ENCODE assay signal across 7 cellular contexts in the genomic region with DNA sequence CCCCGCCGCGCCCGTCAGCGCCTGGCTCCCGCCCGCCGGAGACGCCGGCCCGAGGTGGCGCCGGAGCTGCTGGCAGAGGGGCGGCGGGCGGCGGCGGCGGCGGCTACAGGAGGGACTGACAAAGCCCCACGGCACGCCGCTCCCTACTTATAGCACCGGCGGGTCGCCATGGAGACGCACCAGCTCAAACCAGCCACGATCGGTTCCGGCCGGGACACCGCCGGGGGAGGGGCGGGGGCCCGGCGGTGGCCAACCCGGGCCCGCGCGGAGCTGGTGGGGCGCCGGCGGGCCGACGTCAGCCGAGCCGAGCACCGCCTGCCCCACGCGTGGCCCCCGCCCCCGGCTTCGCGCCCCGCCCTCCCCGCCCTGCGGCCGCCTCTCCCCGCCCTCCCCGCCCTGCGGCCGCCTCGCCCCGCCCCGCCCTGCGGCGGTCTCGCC. TPM values are rescaled to one million over a fixed set of nuclear protein-coding genes. Genes with fewer than 3 reads are reported as not detected.
DNase-seq lines count a peak whose midpoint lies in the region; ATAC-seq and TF ChIP-seq lines count a peak whose summit lies in the region.

A gene (minus strand): TSS at position 120 of the 438 bp plus-strand sequence. CDS start 3,295 bp downstream, outside the sequence.

- ATAC-seq in GM18517 (IDR thresholded peaks at IDR 0.05; ENCODE audit: unreplicated experiment) (peak; percentile 60), HG03039 (IDR thresholded peaks at IDR 0.05; ENCODE audit: unreplicated experiment) (peak; percentile 73), gastrocnemius medialis (peak; percentile 69 to 77)

- peak within 1 kb of the TSS; percentile 90 to 98 (median 95) for H3K27ac ChIP-seq in gastrocnemius medialis

- TF ChIP-seq CTCF in astrocyte of the cerebellum (IDR thresholded peaks at IDR 0.05; ENCODE audit: low read depth, low read length, missing control alignments), result no peak
- TF ChIP-seq CTCF in gastrocnemius medialis (IDR thresholded peaks at IDR 0.05 in 4 of 5, conservative IDR thresholded peaks at IDR 0.05 in 1 of 5), result no peak

- H3K9me3 ChIP-seq in gastrocnemius medialis, result no peaks in the 10 kb centered on the region

- H3K36me3 ChIP-seq in gastrocnemius medialis, result peaks cover 0 to 16% of the 10 kb centered on the region in 2 donors

- peak; percentile 83 to 92 for TF ChIP-seq POLR2A in gastrocnemius medialis (IDR thresholded peaks at IDR 0.05)

- no peaks in the 10 kb centered on the region for H3K27me3 ChIP-seq in gastrocnemius medialis

- H3K4me1 ChIP-seq in gastrocnemius medialis, result peaks cover 30 to 32% of the 10 kb centered on the region in 2 donors

- H3K4me3 ChIP-seq in astrocyte of the cerebellum (ENCODE audit: low read depth, low read length), result peak within 1 kb of the TSS; percentile 66
- peak within 1 kb of the TSS; percentile 67 to 90 (median 80) for H3K4me3 ChIP-seq in gastrocnemius medialis

- intact Hi-C loops in gastrocnemius medialis (cut with DNase I; ENCODE audit: low total_unique reads), result loop anchor here (1.0 to 10.0 kb wide), 5 partner anchors 43 to 493 kb away; a partner anchor contains a TSS

- in situ Hi-C loops in astrocyte of the cerebellum (cut with HindIII; ENCODE audit: low sequenced_read_pairs), result loop anchor here (5.0 kb wide), 1 partner anchor 219 kb away; no protein-coding TSS in a partner anchor
- in situ Hi-C loops in gastrocnemius medialis (cut with MboI; ENCODE audit: low sequenced_read_pairs in 4 of 4), result no loop called here

- DNase-seq in NCI-H2081 (lab: John Stamatoyannopoulos, UW) (peak; percentile 97), T-helper 9 cell (peak; percentile 99), astrocyte of the cerebellum (ENCODE audit: low read depth) (peak; percentile 78), hippocampal formation (lab: John Stamatoyannopoulos, UW) (peak; percentile 88 to 90), gastrocnemius medialis (peak; percentile 88 to 94)

RNA-seq across cellular contexts. Expression of the gene that starts here (rescaled TPM):
- total RNA-seq in gastrocnemius medialis, result 100 to 1,000 TPM; 134 to 339 (median 255) TPM

Comparison
In these comparisons a context has a peak if more than half of its experiments do, and no peak if none do; other contexts are left out.
1. Peak in every context shown above with its lines: DNase-seq, ATAC-seq, H3K4me3 ChIP-seq and H3K27ac ChIP-seq.